ENCODE assay signal across 8 cellular contexts in the genomic region with DNA sequence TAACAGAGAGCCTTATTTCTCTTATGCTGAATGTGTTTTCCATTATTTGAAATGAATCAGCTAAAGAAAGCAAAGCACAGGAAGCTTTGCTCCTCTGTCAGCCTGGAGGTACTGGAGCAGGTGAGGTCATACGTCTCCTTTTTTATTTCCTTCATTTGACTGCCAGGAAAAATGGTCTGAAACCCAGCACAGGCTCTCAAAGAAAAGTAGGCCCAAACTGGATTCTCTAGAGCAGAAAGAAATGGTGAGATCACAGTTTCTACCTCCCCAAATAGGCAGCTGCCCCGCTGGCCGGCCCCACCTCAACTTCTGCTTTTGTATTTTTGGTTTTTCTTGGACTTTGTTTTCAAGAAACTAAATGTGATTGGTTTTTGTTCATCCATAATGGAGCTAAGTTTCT.
A peak's percentile ranks its signal among the peaks of the same experiment; 100 is the strongest.
DNase-seq lines count a peak whose midpoint lies in the region; ATAC-seq and TF ChIP-seq lines count a peak whose summit lies in the region.

No MANE protein-coding gene starts in this region.

- no peaks in the 10 kb centered on the region for H3K27me3 Mint-ChIP-seq in stimulated activated naive CD8-positive, alpha-beta T cell treated with anti-CD3 and anti-CD28 coated beads, Interleukin-15, Interleukin-2, amounts not matched to agents 100 ng/mL and 50 ng/mL, for 24 hours
- H3K27me3 Mint-ChIP-seq in progenitor cell of endocrine pancreas: no peaks in the 10 kb centered on the region

- in situ Hi-C loops in G401 (cut with HindIII; ENCODE audit: low sequenced_read_pairs): no loop called here

- peak overlapping the region; percentile 95 for H3K27ac Mint-ChIP-seq in stimulated activated naive CD8-positive, alpha-beta T cell treated with anti-CD3 and anti-CD28 coated beads, Interleukin-15, Interleukin-2, amounts not matched to agents 100 ng/mL and 50 ng/mL, for 24 hours
- peak overlapping the region; percentile 88 for H3K27ac Mint-ChIP-seq in progenitor cell of endocrine pancreas

- ATAC-seq in stimulated activated naive CD8-positive, alpha-beta T cell treated with anti-CD3 and anti-CD28 coated beads, Interleukin-15, Interleukin-2, amounts not matched to agents 100 U/mL and 50 U/mL, for 24 hours: no peak
- peak; percentile 80 for ATAC-seq in HG03135 (IDR thresholded peaks at IDR 0.05; ENCODE audit: unreplicated experiment)

- H3K36me3 Mint-ChIP-seq in stimulated activated naive CD8-positive, alpha-beta T cell treated with anti-CD3 and anti-CD28 coated beads, Interleukin-15, Interleukin-2, amounts not matched to agents 100 ng/mL and 50 ng/mL, for 24 hours (ENCODE audit: low read depth): peaks cover 88% of the 10 kb centered on the region
- H3K36me3 Mint-ChIP-seq in progenitor cell of endocrine pancreas (ENCODE audit: insufficient read depth): peaks cover 35% of the 10 kb centered on the region

- TF ChIP-seq CTCF in progenitor cell of endocrine pancreas (IDR thresholded peaks at IDR 0.05; ENCODE audit: unreplicated experiment): no peak

- peak overlapping the region; percentile 44 for H3K4me3 Mint-ChIP-seq in stimulated activated naive CD8-positive, alpha-beta T cell treated with anti-CD3 and anti-CD28 coated beads, Interleukin-15, Interleukin-2, amounts not matched to agents 100 ng/mL and 50 ng/mL, for 24 hours
- no peak overlapping the region for H3K4me3 Mint-ChIP-seq in progenitor cell of endocrine pancreas (ENCODE audit: low read depth)

- peaks cover 8% of the 10 kb centered on the region for H3K9me3 Mint-ChIP-seq in stimulated activated naive CD8-positive, alpha-beta T cell treated with anti-CD3 and anti-CD28 coated beads, Interleukin-15, Interleukin-2, amounts not matched to agents 100 ng/mL and 50 ng/mL, for 24 hours
- H3K9me3 Mint-ChIP-seq in progenitor cell of endocrine pancreas (ENCODE audit: low read depth): peaks cover 4% of the 10 kb centered on the region

- peaks cover 96% of the 10 kb centered on the region for H3K4me1 Mint-ChIP-seq in stimulated activated naive CD8-positive, alpha-beta T cell treated with anti-CD3 and anti-CD28 coated beads, Interleukin-15, Interleukin-2, amounts not matched to agents 100 ng/mL and 50 ng/mL, for 24 hours (ENCODE audit: low read depth)
- H3K4me1 Mint-ChIP-seq in progenitor cell of endocrine pancreas (ENCODE audit: low read depth): peaks cover 10% of the 10 kb centered on the region

- DNase-seq in stimulated activated naive CD8-positive, alpha-beta T cell treated with anti-CD3 and anti-CD28 coated beads, Interleukin-15, Interleukin-2, amounts not matched to agents 100 U/mL and 50 U/mL, for 24 hours: no peak
- peak; percentile 29 for DNase-seq in UCSD-AML1 (lab: John Stamatoyannopoulos, UW; ENCODE audit: unreplicated experiment)
- DNase-seq in progenitor cell of endocrine pancreas (ENCODE audit: low spot score, unreplicated experiment): no peak
- DNase-seq in NCI-H187 (lab: John Stamatoyannopoulos, UW): no peak
- DNase-seq in G401 (ENCODE audit: low spot score): no peak
- DNase-seq in HK-2 (ENCODE audit: unreplicated experiment): no peak
